ENCODE assay signal across 13 cellular contexts in the genomic region with DNA sequence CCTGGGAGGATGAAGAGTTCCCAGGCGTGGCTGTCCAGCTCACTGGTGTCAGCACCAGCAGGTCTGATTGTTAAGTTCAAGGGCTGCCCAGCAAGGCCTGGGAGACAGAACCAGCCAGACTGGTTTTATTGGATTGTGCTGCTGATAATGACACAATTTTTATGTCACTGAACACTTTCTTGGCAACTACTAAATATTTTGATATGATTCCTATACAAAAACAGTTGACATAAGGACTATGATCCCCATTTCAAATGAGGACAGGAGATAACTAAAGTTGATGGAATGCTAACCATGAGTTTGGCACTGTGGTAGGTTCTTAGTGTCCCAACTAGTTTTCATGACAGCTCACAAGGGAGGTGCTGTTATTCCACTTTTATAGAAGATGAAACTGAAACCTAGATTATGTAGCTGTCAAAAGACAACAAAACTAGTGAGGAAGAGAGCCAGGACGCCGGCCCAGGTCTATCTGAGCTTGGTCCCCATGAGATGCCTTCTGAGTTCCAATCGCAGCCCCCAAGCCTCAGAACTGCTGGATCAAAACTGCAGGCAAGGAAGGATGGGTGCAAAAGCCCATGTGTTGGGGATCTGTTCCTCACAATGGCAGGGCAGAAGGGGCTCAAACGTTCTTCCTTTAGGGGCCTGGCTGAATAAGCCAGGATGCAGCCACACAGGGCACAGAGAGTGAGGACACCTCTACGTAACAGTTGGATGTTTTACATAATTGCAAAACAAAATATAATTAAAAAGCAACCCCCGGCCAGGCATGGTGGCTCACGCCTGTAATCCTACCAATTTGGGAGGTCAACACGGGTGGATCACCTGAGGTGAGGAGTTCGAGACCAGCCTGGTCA. TPM values are rescaled to one million over a fixed set of nuclear protein-coding genes. Genes with fewer than 3 reads are reported as not detected.
DNase-seq lines count a peak whose midpoint lies in the region; ATAC-seq and TF ChIP-seq lines count a peak whose summit lies in the region.
"Had no signal": no experiment of that assay in that cellular context is flagged by ENCODE, and none has a peak within 500 bp of the region (broad histone marks: within the 10 kb centered on the region; RNA-seq: fewer than 3 reads in every experiment).

No MANE protein-coding gene starts in this region.

- DNase-seq in PC-3 (peak; percentile 94), left cardiac atrium (no peak), prostate gland (ENCODE audit: low spot score) (peak; percentile 86), nucleus accumbens (lab: John Stamatoyannopoulos, UW) (no peak), NCI-H2081 treated with DMSO at 0.1 percent for 48 hours (lab: John Stamatoyannopoulos, UW) (no peak)
- DNase-seq in activated effector memory CD4-positive, alpha-beta T cell treated with anti-CD3 and anti-CD28 coated beads, Interleukin-2, amount 50 U/mL, for 16 hours = no peak
- DNase-seq: activated CD8-positive, alpha-beta memory T cell treated with anti-CD3 and anti-CD28 coated beads, Interleukin-2, amount 10 ng/mL, durations not matched to agents 7 days and 5 days; glutamatergic neuron; NCI-H1436 had no signal

- no peak for TF ChIP-seq POLR2A in prostate gland (IDR thresholded peaks at IDR 0.05)

- no peaks in the 10 kb centered on the region for H3K36me3 ChIP-seq in PC-3 (ENCODE audit: low read depth, low read length)
- H3K36me3 ChIP-seq in prostate gland = no peaks in the 10 kb centered on the region

- peak overlapping the region; percentile 41; the same call in 1 of the 2 replicates for H3K9ac ChIP-seq in PC-3 (ENCODE audit: low read length)

- H4K20me1 ChIP-seq in PC-3 (ENCODE audit: low read length) = no peaks in the 10 kb centered on the region

- H3K4me3 ChIP-seq in PC-3 (ENCODE audit: low read length) (peak overlapping the region; percentile 48), prostate gland (peak overlapping the region in 1 of 2 donors; percentile 10)
- H3K4me3 ChIP-seq: skin epidermis had no signal

- H3K9me3 ChIP-seq in PC-3 (ENCODE audit: low read length) (no peaks in the 10 kb centered on the region), prostate gland (no peaks in the 10 kb centered on the region)

- no peaks in the 10 kb centered on the region for H3K9me2 ChIP-seq in PC-3 (replicated peaks; ENCODE audit: low read length)

- intact Hi-C loops in PC-3 (cut with micrococcal nuclease) (loop anchor here (5.0 kb wide), 1 partner anchor 53 kb away; the partner anchor contains the start of gene COBL), left cardiac atrium (cut with DNase I) (loop anchor here in 1 of 2 donors (5.0 kb wide), 1 partner anchor 77 kb away; no protein-coding TSS in a partner anchor), prostate gland (cut with DNase I) (no loop called here)

- no peak overlapping the region for H2AFZ ChIP-seq in PC-3 (ENCODE audit: low read length)

- H3K27me3 ChIP-seq in PC-3 (ENCODE audit: low read length) = no peaks in the 10 kb centered on the region
- no peaks in the 10 kb centered on the region for H3K27me3 ChIP-seq in prostate gland (replicated peaks; ENCODE audit: insufficient read depth)

- peaks cover 34% of the 10 kb centered on the region for H3K4me1 ChIP-seq in PC-3 (ENCODE audit: insufficient read depth, low read length)
- peaks cover 27% of the 10 kb centered on the region for H3K4me1 ChIP-seq in prostate gland (replicated peaks)

- CTCF ChIA-PET in PC-3 (lab: Charles Lee) = interaction anchor here (0.6 to 1.1 kb wide), 3 partner anchors 94 to 103 kb away, joined by 3 to 7 read pairs (median 3); no protein-coding TSS in a partner anchor

- peaks cover 13% of the 10 kb centered on the region; the same call in 1 of the 2 replicates for H3K79me2 ChIP-seq in PC-3 (ENCODE audit: low read length)

- peak overlapping the region; percentile 75 for H3K4me2 ChIP-seq in PC-3 (ENCODE audit: low read length)

- TF ChIP-seq CTCF in PC-3 (conservative IDR thresholded peaks at IDR 0.05; ENCODE audit: low read depth, low read length) = no peak
- no peak for TF ChIP-seq CTCF in prostate gland (IDR thresholded peaks at IDR 0.05)

- POLR2A ChIA-PET in PC-3 (lab: Charles Lee; ENCODE audit: unreplicated experiment) = interaction anchor here (0.6 kb wide), 2 partner anchors 23 to 52 kb away, joined by 3 to 4 read pairs; no protein-coding TSS in a partner anchor

- peak overlapping the region; percentile 83 for H3K27ac ChIP-seq in PC-3 (ENCODE audit: low read length)
- H3K27ac ChIP-seq in prostate gland = peak overlapping the region; percentile 83 to 84

- no TSS peak for BruUV-seq in PC-3 (replicated peaks; lab: Mats Ljungman, UMichigan)

- no peaks in the 10 kb centered on the region for H3F3A ChIP-seq in PC-3 (ENCODE audit: low read length, unreplicated experiment)

- peak; percentile 67 for ATAC-seq in GM18867 (IDR thresholded peaks at IDR 0.05; ENCODE audit: unreplicated experiment)
- peak; percentile 83 for ATAC-seq in PC-3
- ATAC-seq in left cardiac atrium = peak; percentile 13 to 65
- no peak for ATAC-seq in GM18870 (IDR thresholded peaks at IDR 0.05; ENCODE audit: unreplicated experiment)
- ATAC-seq: activated CD8-positive, alpha-beta memory T cell treated with anti-CD3 and anti-CD28 coated beads, Interleukin-2, amount 10 ng/mL, durations not matched to agents 7 days and 5 days had no signal

- 60% methylated on average over 10 of the region's 10 CpGs for WGBS in prostate gland

RNA-seq across cellular contexts. Expression of gene COBL, which starts 52.8 kb away (rescaled TPM):
- total RNA-seq in PC-3 (2014; rRNA removed) = 8.6 and 8.8 TPM in 2 replicates
- 10 to 100 TPM; 28.1 to 36.0 TPM for total RNA-seq in left cardiac atrium
- 10 to 100 TPM; 36.5 to 46.6 TPM for total RNA-seq in prostate gland
- total RNA-seq: activated CD8-positive, alpha-beta memory T cell treated with anti-CD3 and anti-CD28 coated beads, Interleukin-2, amount 10 ng/mL, durations not matched to agents 7 days and 5 days; T-helper 2 cell treated with Interferon-gamma antibody and Interleukin-4, amounts not matched to agents 100 ng/mL and 5 ng/mL, for 36 hours had no signal

Comparison
In these comparisons a context has a peak if more than half of its experiments do, and no peak if none do; other contexts are left out.
1. DNase-seq: peak in PC-3 (single experiment) and prostate gland (single experiment); none in left cardiac atrium (single experiment), activated effector memory CD4-positive, alpha-beta T cell treated with anti-CD3 and anti-CD28 coated beads, Interleukin-2, amount 50 U/mL, for 16 hours (single experiment), nucleus accumbens (0 of 56) and NCI-H2081 treated with DMSO at 0.1 percent for 48 hours (single experiment).